Comparison of ENCODE assay signal across 11 cellular contexts in the genomic region with DNA sequence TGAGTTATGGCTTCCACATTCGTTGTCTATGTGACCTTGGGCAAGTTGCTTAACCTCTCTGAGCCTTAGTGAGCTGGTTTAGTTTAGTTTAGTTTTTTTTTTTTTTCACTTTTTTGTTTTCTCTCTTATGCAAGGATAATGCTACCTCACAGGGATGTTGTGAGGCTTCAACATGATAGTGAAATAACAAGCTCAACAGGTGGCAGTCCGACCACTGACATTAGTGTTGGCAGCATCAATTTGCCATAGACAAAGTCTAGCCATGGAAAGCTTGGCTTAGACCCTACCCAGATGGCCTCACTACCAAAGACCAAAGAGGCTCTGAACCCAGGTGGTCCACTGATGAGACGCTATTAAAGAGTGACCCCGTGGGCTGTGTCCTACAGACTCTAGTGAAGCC.
"Had no signal": no experiment of that assay in that cellular context is flagged by ENCODE, and none has a peak within 500 bp of the region (broad histone marks: within the 10 kb centered on the region; RNA-seq: fewer than 3 reads in every experiment).

No MANE protein-coding gene starts in this region.

- H3K36me3 ChIP-seq: HAP-1 had no signal

- H3K27ac ChIP-seq: GM23248 had no signal

- H2AFZ ChIP-seq: GM23248, GM23338 had no signal

- H3K9me3 ChIP-seq: HAP-1 had no signal

- H3K4me2 ChIP-seq: GM23338 had no signal

- H3K9ac ChIP-seq: GM23248 had no signal

- H3K4me3 ChIP-seq: GM23248, GM23338, HAP-1 had no signal

- DNase-seq: GM23248, GOT3, H7, H9, HCEC 1CT, HFFc6 had no signal

- ATAC-seq: GM23338, HCT116 had no signal

- FAIRE-seq: H1, H54 had no signal

- H3K4me1 ChIP-seq: HAP-1 had no signal
